ENCODE assay signal across 16 cellular contexts in genomic region chr10:6101181-6101580, GRCh38. TPM values are rescaled to one million over a fixed set of nuclear protein-coding genes. Genes with fewer than 3 reads are reported as not detected.
DNase-seq lines count a peak whose midpoint lies in the region; ATAC-seq, FAIRE-seq and TF ChIP-seq lines count a peak whose summit lies in the region.
"Had no signal": no experiment of that assay in that cellular context is flagged by ENCODE, and none has a peak within 500 bp of the region (broad histone marks: within the 10 kb centered on the region; RNA-seq: fewer than 3 reads in every experiment).

No MANE protein-coding gene starts in this region.

- H3K27me3 Mint-ChIP-seq in activated T-helper 17 cell treated with anti-CD3 and anti-CD28 coated beads, Interleukin-2, amount 50 U/mL, for 72 hours, result no peaks in the 10 kb centered on the region

- H3K9me3 Mint-ChIP-seq in activated T-helper 17 cell treated with anti-CD3 and anti-CD28 coated beads, Interleukin-2, amount 50 U/mL, for 72 hours, result no peaks in the 10 kb centered on the region
- H3K9me3 Mint-ChIP-seq: HFFc6 had no signal

- no peak overlapping the region for H3K4me3 Mint-ChIP-seq in activated T-helper 17 cell treated with anti-CD3 and anti-CD28 coated beads, Interleukin-2, amount 50 U/mL, for 72 hours
- H3K4me3 Mint-ChIP-seq: HFFc6 had no signal

- no peak for FAIRE-seq in pancreas (lab: Jason Lieb, UNC)

- DNase-seq in GM13976 (ENCODE audit: low spot score) (peak; percentile 47), left cardiac atrium (no peak), pancreas (no peak), erythroblast (lab: John Stamatoyannopoulos, UW) (no peak), NCI-H446 (lab: John Stamatoyannopoulos, UW) (no peak)
- DNase-seq: amygdala, DND-41, HFFc6, NCI-H1105 treated with DMSO at 0.1 percent for 48 hours had no signal

- no peak overlapping the region for H3K27ac ChIP-seq in pancreas
- H3K27ac ChIP-seq: prostate gland, SJSA1 had no signal

- H3K4me3 ChIP-seq in pancreas, result no peak overlapping the region
- H3K4me3 ChIP-seq: prostate gland, SJSA1 had no signal

- TF ChIP-seq POLR2A in erythroblast (IDR thresholded peaks at IDR 0.05; ENCODE audit: low read length), result no peak

- no peaks in the 10 kb centered on the region for H3K27me3 ChIP-seq in pancreas
- H3K27me3 ChIP-seq: SJSA1 had no signal

- peaks cover 97% of the 10 kb centered on the region for H3K36me3 Mint-ChIP-seq in activated T-helper 17 cell treated with anti-CD3 and anti-CD28 coated beads, Interleukin-2, amount 50 U/mL, for 72 hours (ENCODE audit: low read depth)

- WGBS in pancreas, 2 donors, result 84 to 90% methylated on average over 8 of the region's 8 CpGs

- ATAC-seq in GM21367 (IDR thresholded peaks at IDR 0.05; ENCODE audit: unreplicated experiment), result peak; percentile 73
- ATAC-seq in HG03045 (IDR thresholded peaks at IDR 0.05; ENCODE audit: unreplicated experiment), result peak; percentile 57
- ATAC-seq in activated T-helper 17 cell treated with anti-CD3 and anti-CD28 coated beads, Interleukin-2, amount 50 U/mL, for 72 hours (replicated peaks), result no peak
- no peak for ATAC-seq in left cardiac atrium
- ATAC-seq in pancreas, result no peak

- peaks cover 0 to 28% (median 0%) of the 10 kb centered on the region in 3 donors for H3K36me3 ChIP-seq in pancreas

- H3K9me3 ChIP-seq in pancreas, result no peaks in the 10 kb centered on the region
- H3K9me3 ChIP-seq: prostate gland, SJSA1 had no signal

- in situ Hi-C loops in GM13976 (cut with MboI; ENCODE audit: low sequenced_read_pairs, unreplicated experiment), result no loop called here

- TF ChIP-seq CTCF in GM13976 (IDR thresholded peaks at IDR 0.05; ENCODE audit: borderline replicate concordance, control extremely low read depth, extremely low read depth, insufficient read depth, missing control alignments) (no peak), pancreas (IDR thresholded peaks at IDR 0.05) (no peak)

- H3K27ac Mint-ChIP-seq in activated T-helper 17 cell treated with anti-CD3 and anti-CD28 coated beads, Interleukin-2, amount 50 U/mL, for 72 hours, result peak overlapping the region; percentile 64
- H3K27ac Mint-ChIP-seq: HFFc6 had no signal

- no peaks in the 10 kb centered on the region for H3K4me1 ChIP-seq in pancreas
- H3K4me1 ChIP-seq: prostate gland, SJSA1 had no signal

- peaks cover 15% of the 10 kb centered on the region for H3K4me1 Mint-ChIP-seq in activated T-helper 17 cell treated with anti-CD3 and anti-CD28 coated beads, Interleukin-2, amount 50 U/mL, for 72 hours

- intact Hi-C loops in left cardiac atrium (cut with DNase I) (loop anchor here in 1 of 2 donors (10.0 kb wide), 1 partner anchor 104 kb away; the partner anchor contains the start of gene PFKFB3), pancreas (cut with DNase I) (no loop called here)

RNA-seq across cellular contexts. Expression of gene RBM17, which starts 12.3 kb away (rescaled TPM):
- 100 to 1,000 TPM; 157 to 253 TPM for total RNA-seq in activated T-helper 17 cell treated with anti-CD3 and anti-CD28 coated beads, Interleukin-2, amount 50 U/mL, for 72 hours
- total RNA-seq in left cardiac atrium (10 to 100 TPM; 58.6 to 80.3 TPM), pancreas (10 to 100 TPM; 31.0 to 52.7 (median 38.9) TPM)
- polyA plus RNA-seq in pancreas, result 100 to 1,000 TPM in 1 of 2 donors, 10 to 100 TPM in 1; 83.7 to 101 TPM

RNA-seq across cellular contexts. Expression of gene IL2RA, which starts 39.0 kb away (rescaled TPM):
- total RNA-seq in activated T-helper 17 cell treated with anti-CD3 and anti-CD28 coated beads, Interleukin-2, amount 50 U/mL, for 72 hours, result 1,000 to 10,000 TPM; 1,342 to 1,348 TPM
- total RNA-seq in left cardiac atrium (1 to 10 TPM; 2.7 to 6.3 TPM), pancreas (1 to 10 TPM in 1 of 6 donors, under 1 TPM in 4, not detected in 1; 0.12 to 1.1 (median 0.31) TPM)
- under 1 TPM in 1 of 2 donors, not detected in 1; 0.11 TPM for polyA plus RNA-seq in pancreas
- total RNA-seq: dermis microvascular lymphatic vessel endothelial cell, HFFc6, HT1080, SJSA1 had no signal

Comparison
In these comparisons a context has a peak if more than half of its experiments do, and no peak if none do; other contexts are left out.
1. ATAC-seq: peak in GM21367 (single experiment) and HG03045 (single experiment); none in activated T-helper 17 cell treated with anti-CD3 and anti-CD28 coated beads, Interleukin-2, amount 50 U/mL, for 72 hours (single experiment), left cardiac atrium (0 of 2) and pancreas (0 of 4).
2. RNA of gene IL2RA, which starts 39.0 kb away (total RNA-seq): 1,342 to 1,348 TPM in activated T-helper 17 cell treated with anti-CD3 and anti-CD28 coated beads, Interleukin-2, amount 50 U/mL, for 72 hours; 2.7 to 6.3 TPM in left cardiac atrium and 0.12 to 1.1 TPM in pancreas; every median in the first group is over 100 times any median in the second.